In genomic region chr11:9923280-9923679, GRCh38 we compare ENCODE assay signal across 34 cellular contexts.
A peak's percentile ranks its signal among the peaks of the same experiment; 100 is the strongest.
DNase-seq lines count a peak whose midpoint lies in the region; FAIRE-seq and TF ChIP-seq lines count a peak whose summit lies in the region.
"Had no signal": no experiment of that assay in that cellular context is flagged by ENCODE, and none has a peak within 500 bp of the region (broad histone marks: within the 10 kb centered on the region; RNA-seq: fewer than 3 reads in every experiment).

No MANE protein-coding gene starts in this region.

- H3K27ac ChIP-seq in SK-N-MC: peak overlapping the region; percentile 94
- H3K27ac ChIP-seq: breast epithelium, esophagus muscularis mucosa, foreskin keratinocyte, heart right ventricle, left ventricle myocardium inferior, Peyer's patch, upper lobe of right lung, WERI-Rb-1 had no signal

- peaks cover 18% of the 10 kb centered on the region for H3K4me1 Mint-ChIP-seq in nephron progenitor cell
- H3K4me1 Mint-ChIP-seq: stimulated activated memory B cell treated with anti-CD40 and anti-IgM and Interleukin-4, amounts not matched to agents 10 μg/mL and 1 μg/mL and 100 μg/mL, for 72 hours had no signal

- peaks cover 1% of the 10 kb centered on the region for H3K36me3 Mint-ChIP-seq in nephron progenitor cell (ENCODE audit: low read depth)
- H3K36me3 Mint-ChIP-seq: natural killer cell treated with Interleukin-12 subunit alpha and Interleukin-12 subunit beta and Interleukin-15 and Interleukin-18, amount 100 ng/mL, for 72 hours; stimulated activated memory B cell treated with anti-CD40 and anti-IgM and Interleukin-4, amounts not matched to agents 10 μg/mL and 1 μg/mL and 100 μg/mL, for 72 hours had no signal

- TF ChIP-seq CTCF in nephron progenitor cell (IDR thresholded peaks at IDR 0.05): no peak

- H3K9ac ChIP-seq in SK-N-MC (ENCODE audit: insufficient read length) (peak overlapping the region; percentile 54), iPS-15b (ENCODE audit: low read depth, low read length) (peak overlapping the region; percentile 0)

- H3K27me3 Mint-ChIP-seq in nephron progenitor cell (ENCODE audit: low read depth, poor library complexity): no peaks in the 10 kb centered on the region
- H3K27me3 Mint-ChIP-seq: effector memory CD8-positive, alpha-beta T cell; natural killer cell treated with Interleukin-12 subunit alpha and Interleukin-12 subunit beta and Interleukin-15 and Interleukin-18, amount 100 ng/mL, for 72 hours; stimulated activated memory B cell treated with anti-CD40 and anti-IgM and Interleukin-4, amounts not matched to agents 10 μg/mL and 1 μg/mL and 100 μg/mL, for 72 hours had no signal

- H3K4me3 ChIP-seq in SK-N-MC (peak overlapping the region; percentile 64), iPS-15b (ENCODE audit: low read depth, low read length) (no peak overlapping the region)
- H3K4me3 ChIP-seq: breast epithelium, esophagus muscularis mucosa, heart right ventricle, left ventricle myocardium inferior, Peyer's patch, upper lobe of right lung had no signal

- DNase-seq in GM12892 (ENCODE audit: insufficient read length): no peak
- DNase-seq in SK-N-MC (ENCODE audit: low read depth, low spot score): no peak
- no peak for DNase-seq in nephron progenitor cell
- no peak for DNase-seq in stimulated activated CD4-positive, alpha-beta T cell treated with anti-CD3 and anti-CD28 coated beads, Interleukin-2, amount 100 ng/mL, for 24 hours
- no peak for DNase-seq in middle frontal gyrus (ENCODE audit: extremely low spot score, low spot score)
- no peak for DNase-seq in NCI-H187 treated with DMSO at 0.1 percent for 48 hours (lab: John Stamatoyannopoulos, UW)
- no peak for DNase-seq in amniotic stem cell (lab: John Stamatoyannopoulos, UW)
- DNase-seq: ACHN; activated CD4-positive, alpha-beta T cell treated with anti-CD3 and anti-CD28 coated beads, Interleukin-2, amount 50 U/mL, for 1 hour; activated naive CD4-positive, alpha-beta T cell treated with anti-CD3 and anti-CD28 coated beads for 36 hours; BE2C; effector memory CD8-positive, alpha-beta T cell; foreskin keratinocyte; heart right ventricle; left ventricle myocardium inferior; NCI-H1048; NCI-H1694; NCI-H526 treated with DMSO at 0.1 percent for 48 hours; Peyer's patch; right cardiac atrium; SHP77 treated with DMSO at 0.1 percent for 48 hours; stimulated activated CD4-positive, alpha-beta T cell treated with anti-CD3 and anti-CD28 coated beads, Interleukin-12 subunit alpha, Interleukin-12 subunit beta, amount 100 ng/mL, for 4 hours; stimulated activated CD4-positive, alpha-beta T cell treated with anti-CD3 and anti-CD28 coated beads, Interleukin-4, amount 100 ng/mL, for 24 hours; SW 1271; T1000; upper lobe of right lung; WERI-Rb-1 had no signal

- H3K27me3 ChIP-seq in iPS-15b (ENCODE audit: control insufficient read depth, insufficient read depth, low read length): no peaks in the 10 kb centered on the region
- H3K27me3 ChIP-seq: BE2C, breast epithelium, esophagus muscularis mucosa, foreskin keratinocyte, heart right ventricle, Peyer's patch, upper lobe of right lung had no signal

- TF ChIP-seq POLR2A in GM12892 (IDR thresholded peaks at IDR 0.05; ENCODE audit: low read depth, low read length): no peak

- peak overlapping the region; percentile 54 for H3K4me3 Mint-ChIP-seq in nephron progenitor cell
- H3K4me3 Mint-ChIP-seq: activated naive CD4-positive, alpha-beta T cell treated with anti-CD3 and anti-CD28 coated beads for 36 hours; effector memory CD8-positive, alpha-beta T cell; natural killer cell treated with Interleukin-12 subunit alpha and Interleukin-12 subunit beta and Interleukin-15 and Interleukin-18, amount 100 ng/mL, for 72 hours; stimulated activated memory B cell treated with anti-CD40 and anti-IgM and Interleukin-4, amounts not matched to agents 10 μg/mL and 1 μg/mL and 100 μg/mL, for 72 hours had no signal

- H3K9me3 ChIP-seq in SK-N-MC (ENCODE audit: low read depth, low read length) (no peaks in the 10 kb centered on the region; the same call in none of the 2 replicates), iPS-15b (ENCODE audit: control insufficient read depth, insufficient read depth, low read length) (no peaks in the 10 kb centered on the region)
- H3K9me3 ChIP-seq: BE2C, breast epithelium, esophagus muscularis mucosa, heart right ventricle, left ventricle myocardium inferior, Peyer's patch, upper lobe of right lung had no signal

- FAIRE-seq in GM12892 (lab: Jason Lieb, UNC): peak; percentile 74
- FAIRE-seq: colon, HepG2 had no signal

- peaks cover 14% of the 10 kb centered on the region for H3K4me1 ChIP-seq in iPS-15b (ENCODE audit: control insufficient read depth, insufficient read depth, low read length)
- H3K4me1 ChIP-seq: BE2C, breast epithelium, esophagus muscularis mucosa, foreskin keratinocyte, left ventricle myocardium inferior, Peyer's patch had no signal

- no peaks in the 10 kb centered on the region for H3K36me3 ChIP-seq in SK-N-MC (ENCODE audit: insufficient read depth, low read length)
- no peaks in the 10 kb centered on the region for H3K36me3 ChIP-seq in iPS-15b (ENCODE audit: control insufficient read depth, insufficient read depth, low read length)
- H3K36me3 ChIP-seq: BE2C, breast epithelium, esophagus muscularis mucosa, heart right ventricle, left ventricle myocardium inferior, Peyer's patch, upper lobe of right lung, WERI-Rb-1 had no signal

- H3K27ac Mint-ChIP-seq in nephron progenitor cell: peak overlapping the region; percentile 91
- H3K27ac Mint-ChIP-seq: activated naive CD4-positive, alpha-beta T cell treated with anti-CD3 and anti-CD28 coated beads for 36 hours; effector memory CD8-positive, alpha-beta T cell; natural killer cell treated with Interleukin-12 subunit alpha and Interleukin-12 subunit beta and Interleukin-15 and Interleukin-18, amount 100 ng/mL, for 72 hours; stimulated activated memory B cell treated with anti-CD40 and anti-IgM and Interleukin-4, amounts not matched to agents 10 μg/mL and 1 μg/mL and 100 μg/mL, for 72 hours had no signal

- H3K9me3 Mint-ChIP-seq in nephron progenitor cell: peaks cover under 1% of the 10 kb centered on the region
- H3K9me3 Mint-ChIP-seq: activated naive CD4-positive, alpha-beta T cell treated with anti-CD3 and anti-CD28 coated beads for 36 hours; effector memory CD8-positive, alpha-beta T cell; natural killer cell treated with Interleukin-12 subunit alpha and Interleukin-12 subunit beta and Interleukin-15 and Interleukin-18, amount 100 ng/mL, for 72 hours; stimulated activated memory B cell treated with anti-CD40 and anti-IgM and Interleukin-4, amounts not matched to agents 10 μg/mL and 1 μg/mL and 100 μg/mL, for 72 hours had no signal
